In the genomic region with DNA sequence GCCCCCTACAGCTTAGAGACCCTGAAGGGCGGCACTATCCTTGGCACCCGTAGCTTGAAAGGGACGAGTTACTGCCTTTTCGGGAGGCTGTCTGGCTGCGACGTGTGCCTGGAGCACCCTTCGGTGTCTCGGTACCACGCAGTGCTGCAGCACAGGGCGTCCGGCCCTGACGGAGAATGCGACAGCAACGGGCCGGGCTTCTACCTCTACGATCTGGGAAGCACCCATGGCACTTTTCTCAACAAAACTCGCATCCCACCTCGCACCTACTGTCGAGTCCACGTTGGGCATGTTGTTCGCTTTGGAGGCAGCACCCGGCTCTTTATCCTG, we compare ENCODE assay signal across 8 cellular contexts. TPM values are rescaled to one million over a fixed set of nuclear protein-coding genes. Genes with fewer than 3 reads are reported as not detected.
A peak's percentile ranks its signal among the peaks of the same experiment; 100 is the strongest.
DNase-seq lines count a peak whose midpoint lies in the region; ATAC-seq lines count a peak whose summit lies in the region.

No MANE protein-coding gene starts in this region.

- peaks cover 95% of the 10 kb centered on the region for H3K36me3 Mint-ChIP-seq in activated T-helper 17 cell treated with anti-CD3 and anti-CD28 coated beads, Interleukin-2, amount 50 U/mL, for 72 hours (ENCODE audit: low read depth)

- peaks cover 25% of the 10 kb centered on the region for H3K4me1 Mint-ChIP-seq in activated T-helper 17 cell treated with anti-CD3 and anti-CD28 coated beads, Interleukin-2, amount 50 U/mL, for 72 hours
- peaks cover 46% of the 10 kb centered on the region for H3K4me1 Mint-ChIP-seq in stimulated activated naive CD8-positive, alpha-beta T cell treated with anti-CD3 and anti-CD28 coated beads, Interleukin-15, amount 100 ng/mL, for 72 hours

- H3K9me3 Mint-ChIP-seq in activated T-helper 17 cell treated with anti-CD3 and anti-CD28 coated beads, Interleukin-2, amount 50 U/mL, for 72 hours, result no peaks in the 10 kb centered on the region
- H3K9me3 Mint-ChIP-seq in stimulated activated naive CD8-positive, alpha-beta T cell treated with anti-CD3 and anti-CD28 coated beads, Interleukin-15, amount 100 ng/mL, for 72 hours, result no peaks in the 10 kb centered on the region

- DNase-seq in stimulated activated naive CD8-positive, alpha-beta T cell treated with anti-CD3 and anti-CD28 coated beads, Interleukin-15, amount 100 ng/mL, for 72 hours, result no peak
- DNase-seq in HT-29 (ENCODE audit: low spot score), result no peak
- no peak for DNase-seq in NCI-H1694 (lab: John Stamatoyannopoulos, UW)

- ATAC-seq in HG03175 (IDR thresholded peaks at IDR 0.05; ENCODE audit: unreplicated experiment), result peak; percentile 11
- ATAC-seq in activated T-helper 17 cell treated with anti-CD3 and anti-CD28 coated beads, Interleukin-2, amount 50 U/mL, for 72 hours (replicated peaks), result peak; percentile 4
- no peak for ATAC-seq in stimulated activated naive CD8-positive, alpha-beta T cell treated with anti-CD3 and anti-CD28 coated beads, Interleukin-15, amount 100 ng/mL, for 72 hours
- ATAC-seq in HG02623 (IDR thresholded peaks at IDR 0.05; ENCODE audit: unreplicated experiment), result no peak

- H3K4me3 ChIP-seq in iPS-18c (ENCODE audit: insufficient read depth, low read depth, low read length), result peak overlapping the region; percentile 64

- peak overlapping the region; percentile 71 for H3K9ac ChIP-seq in ES-I3 (ENCODE audit: low read depth, low read length)

- no peaks in the 10 kb centered on the region for H3K9me3 ChIP-seq in ES-I3 (ENCODE audit: control insufficient read depth, insufficient read depth, low read length)
- H3K9me3 ChIP-seq in iPS-18c (ENCODE audit: control insufficient read depth, insufficient read depth, low read length), result no peaks in the 10 kb centered on the region

- H3K36me3 ChIP-seq in ES-I3 (ENCODE audit: insufficient read depth, low read length), result peaks cover 8% of the 10 kb centered on the region

- 0 out of 2 replicates have a peak, but pooled peaks cover 5% of the 10 kb centered on the region for H3K4me1 ChIP-seq in ES-I3 (ENCODE audit: insufficient read depth, low read length)

- H3K27ac Mint-ChIP-seq in activated T-helper 17 cell treated with anti-CD3 and anti-CD28 coated beads, Interleukin-2, amount 50 U/mL, for 72 hours, result peak overlapping the region; percentile 99
- H3K27ac Mint-ChIP-seq in stimulated activated naive CD8-positive, alpha-beta T cell treated with anti-CD3 and anti-CD28 coated beads, Interleukin-15, amount 100 ng/mL, for 72 hours, result peak overlapping the region; percentile 99 to 100

- H3K27me3 Mint-ChIP-seq in activated T-helper 17 cell treated with anti-CD3 and anti-CD28 coated beads, Interleukin-2, amount 50 U/mL, for 72 hours, result no peaks in the 10 kb centered on the region
- no peaks in the 10 kb centered on the region for H3K27me3 Mint-ChIP-seq in stimulated activated naive CD8-positive, alpha-beta T cell treated with anti-CD3 and anti-CD28 coated beads, Interleukin-15, amount 100 ng/mL, for 72 hours

- H3K4me3 Mint-ChIP-seq in activated T-helper 17 cell treated with anti-CD3 and anti-CD28 coated beads, Interleukin-2, amount 50 U/mL, for 72 hours, result peak overlapping the region; percentile 99
- peak overlapping the region; percentile 99 for H3K4me3 Mint-ChIP-seq in stimulated activated naive CD8-positive, alpha-beta T cell treated with anti-CD3 and anti-CD28 coated beads, Interleukin-15, amount 100 ng/mL, for 72 hours

RNA-seq across cellular contexts. Expression of gene SLC4A1AP, which starts 0.5 kb away (rescaled TPM):
- 10 to 100 TPM; 23.6 to 25.5 TPM for total RNA-seq in activated T-helper 17 cell treated with anti-CD3 and anti-CD28 coated beads, Interleukin-2, amount 50 U/mL, for 72 hours
- 20.9 and 22.2 TPM in 2 replicates for total RNA-seq in HT-29 (2014; rRNA removed; shearing (Covaris generic))

RNA-seq across cellular contexts. Expression of gene SUPT7L, which starts 0.8 kb away (rescaled TPM):
- total RNA-seq in activated T-helper 17 cell treated with anti-CD3 and anti-CD28 coated beads, Interleukin-2, amount 50 U/mL, for 72 hours, result 10 to 100 TPM; 27.7 to 32.7 TPM
- 21.4 and 22.9 TPM in 2 replicates for total RNA-seq in HT-29 (2014; rRNA removed; shearing (Covaris generic))

RNA-seq across cellular contexts. Expression of gene GPN1, which starts 35.4 kb away (rescaled TPM):
- 10 to 100 TPM; 38.5 to 55.4 TPM for total RNA-seq in activated T-helper 17 cell treated with anti-CD3 and anti-CD28 coated beads, Interleukin-2, amount 50 U/mL, for 72 hours
- total RNA-seq in HT-29 (2014; rRNA removed; shearing (Covaris generic)), result 22.2 and 24.0 TPM in 2 replicates

RNA-seq across cellular contexts. Expression of gene CCDC121, which starts 35.4 kb away (rescaled TPM):
- total RNA-seq in activated T-helper 17 cell treated with anti-CD3 and anti-CD28 coated beads, Interleukin-2, amount 50 U/mL, for 72 hours, result under 1 TPM; 0.26 to 0.45 TPM
- 0.99 and 3.7 TPM in 2 replicates for total RNA-seq in HT-29 (2014; rRNA removed; shearing (Covaris generic))

Comparison
In these comparisons a context has a peak if more than half of its experiments do, and no peak if none do; other contexts are left out.
1. ATAC-seq: peak in HG03175 (single experiment) and activated T-helper 17 cell treated with anti-CD3 and anti-CD28 coated beads, Interleukin-2, amount 50 U/mL, for 72 hours (single experiment); none in stimulated activated naive CD8-positive, alpha-beta T cell treated with anti-CD3 and anti-CD28 coated beads, Interleukin-15, amount 100 ng/mL, for 72 hours (single experiment) and HG02623 (single experiment).